In the genomic region with DNA sequence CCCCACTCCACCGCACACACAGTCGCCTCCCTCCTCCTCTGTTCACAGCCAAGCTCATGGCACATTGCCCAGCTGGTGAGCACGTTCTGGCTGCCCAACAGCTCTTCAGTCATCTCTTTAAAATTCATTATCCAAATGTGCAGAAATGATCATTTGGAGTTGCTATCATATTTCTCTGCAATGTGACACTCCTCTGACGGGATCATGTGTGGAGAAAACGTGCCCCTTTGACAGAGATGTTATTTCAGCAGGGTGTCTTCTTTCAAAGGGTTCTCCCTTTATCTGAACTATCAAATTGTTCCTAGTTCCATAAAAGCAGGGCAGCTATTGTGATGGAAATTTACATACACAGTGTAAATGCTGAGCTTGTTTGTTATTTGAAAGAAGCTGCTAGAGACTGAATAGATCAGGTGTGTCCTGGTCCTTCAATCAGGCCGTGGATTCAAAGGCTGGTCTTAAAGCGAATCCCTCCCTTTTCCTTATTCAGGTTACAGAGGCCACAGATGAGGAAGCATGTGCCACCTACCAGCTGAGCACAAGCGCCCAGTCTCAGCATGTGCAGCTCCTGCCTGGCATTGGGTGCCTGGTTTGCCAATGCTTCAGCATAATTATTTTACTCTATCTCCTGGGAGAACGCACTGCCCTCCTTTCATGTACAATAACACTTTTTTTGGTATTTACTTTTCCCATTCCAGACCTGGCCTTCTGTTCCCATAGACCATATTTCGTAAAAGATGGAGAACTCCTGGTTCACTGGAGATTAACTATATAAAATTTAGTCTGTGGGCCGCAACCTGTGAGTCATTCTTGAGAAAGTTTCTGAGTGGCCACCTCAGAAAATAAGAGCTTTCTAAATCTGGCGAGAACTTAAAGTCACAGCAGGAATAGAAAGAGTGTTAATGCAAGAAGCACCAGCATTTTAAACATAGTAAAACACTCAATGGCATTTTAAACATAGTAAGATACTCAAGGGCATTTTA, we compare ENCODE assay signal across 1 cellular context.
TF ChIP-seq lines count a peak whose summit lies in the region.

No MANE protein-coding gene starts in this region.

TF ChIP-seq in HEK293, 187 proteins besides CTCF, POLR2A, EP300 and RAD21 (continued from another document and continues in another):
- TF ChIP-seq, protein P1, sequence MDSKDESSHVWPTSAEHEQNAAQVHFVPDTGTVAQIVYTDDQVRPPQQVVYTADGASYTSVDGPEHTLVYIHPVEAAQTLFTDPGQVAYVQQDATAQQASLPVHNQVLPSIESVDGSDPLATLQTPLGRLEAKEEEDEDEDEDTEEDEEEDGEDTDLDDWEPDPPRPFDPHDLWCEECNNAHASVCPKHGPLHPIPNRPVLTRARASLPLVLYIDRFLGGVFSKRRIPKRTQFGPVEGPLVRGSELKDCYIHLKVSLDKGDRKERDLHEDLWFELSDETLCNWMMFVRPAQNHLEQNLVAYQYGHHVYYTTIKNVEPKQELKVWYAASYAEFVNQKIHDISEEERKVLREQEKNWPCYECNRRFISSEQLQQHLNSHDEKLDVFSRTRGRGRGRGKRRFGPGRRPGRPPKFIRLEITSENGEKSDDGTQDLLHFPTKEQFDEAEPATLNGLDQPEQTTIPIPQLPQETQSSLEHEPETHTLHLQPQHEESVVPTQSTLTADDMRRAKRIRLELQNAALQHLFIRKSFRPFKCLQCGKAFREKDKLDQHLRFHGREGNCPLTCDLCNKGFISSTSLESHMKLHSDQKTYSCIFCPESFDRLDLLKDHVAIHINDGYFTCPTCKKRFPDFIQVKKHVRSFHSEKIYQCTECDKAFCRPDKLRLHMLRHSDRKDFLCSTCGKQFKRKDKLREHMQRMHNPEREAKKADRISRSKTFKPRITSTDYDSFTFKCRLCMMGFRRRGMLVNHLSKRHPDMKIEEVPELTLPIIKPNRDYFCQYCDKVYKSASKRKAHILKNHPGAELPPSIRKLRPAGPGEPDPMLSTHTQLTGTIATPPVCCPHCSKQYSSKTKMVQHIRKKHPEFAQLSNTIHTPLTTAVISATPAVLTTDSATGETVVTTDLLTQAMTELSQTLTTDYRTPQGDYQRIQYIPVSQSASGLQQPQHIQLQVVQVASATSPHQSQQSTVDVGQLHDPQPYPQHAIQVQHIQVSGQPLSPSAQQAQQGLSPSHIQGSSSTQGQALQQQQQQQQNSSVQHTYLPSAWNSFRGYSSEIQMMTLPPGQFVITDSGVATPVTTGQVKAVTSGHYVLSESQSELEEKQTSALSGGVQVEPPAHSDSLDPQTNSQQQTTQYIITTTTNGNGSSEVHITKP (tag by site-specific recombination; IDR thresholded peaks at IDR 0.05): peak; percentile 81
- TF ChIP-seq ZNF768 (tag by site-specific recombination; IDR thresholded peaks at IDR 0.05) (no peak), HOXC10 (CRISPR knock-in tag; IDR thresholded peaks at IDR 0.05) (no peak), SP7 (tag by site-specific recombination; IDR thresholded peaks at IDR 0.05) (peak; percentile 94), ZNF239 (tag by site-specific recombination; IDR thresholded peaks at IDR 0.05) (no peak), ZFP37 (tag by site-specific recombination; IDR thresholded peaks at IDR 0.05) (0 out of 2 replicates have a peak, but pooled peaks have one; percentile 21), ZNF391 (tag by site-specific recombination; IDR thresholded peaks at IDR 0.05; ENCODE audit: borderline replicate concordance, low read depth) (peak; percentile 41; the same call in 1 of the 2 replicates), MZF1 (tag by site-specific recombination; IDR thresholded peaks at IDR 0.05; ENCODE audit: borderline replicate concordance) (peak; percentile 33; the same call in 1 of the 2 replicates), ZNF274 (IDR thresholded peaks at IDR 0.05; ENCODE audit: low read length) (no peak), ZNF274 (tag by site-specific recombination; IDR thresholded peaks at IDR 0.05; ENCODE audit: borderline replicate concordance) (no peak), ZNF174 (tag by site-specific recombination; IDR thresholded peaks at IDR 0.05) (no peak), ZFP41 (tag by site-specific recombination; IDR thresholded peaks at IDR 0.05; ENCODE audit: borderline replicate concordance) (no peak), ZNF626 (tag by site-specific recombination; IDR thresholded peaks at IDR 0.05) (no peak), ZBTB17 (tag by site-specific recombination; IDR thresholded peaks at IDR 0.05) (peak; percentile 80), PRDM1 (tag by site-specific recombination; IDR thresholded peaks at IDR 0.05) (no peak), ZNF558 (tag by site-specific recombination; IDR thresholded peaks at IDR 0.05) (peak; percentile 64; the same call in 1 of the 2 replicates), ZNF19 (tag by site-specific recombination; IDR thresholded peaks at IDR 0.05; ENCODE audit: low read depth) (no peak), GLIS2 (tag by site-specific recombination; IDR thresholded peaks at IDR 0.05) (no peak), ZNF529 (tag by site-specific recombination; IDR thresholded peaks at IDR 0.05; ENCODE audit: insufficient replicate concordance) (no peak), GLI4 (tag by site-specific recombination; IDR thresholded peaks at IDR 0.05) (no peak), TCF7L2 (IDR thresholded peaks at IDR 0.05; ENCODE audit: borderline replicate concordance, low read depth, low read length) (peak; percentile 68; the same call in 1 of the 2 replicates), ZNF585B (tag by site-specific recombination; IDR thresholded peaks at IDR 0.05) (no peak), ZNF133 (tag by site-specific recombination; IDR thresholded peaks at IDR 0.05) (no peak), ZNF76 (tag by site-specific recombination; IDR thresholded peaks at IDR 0.05; ENCODE audit: borderline replicate concordance, low read depth) (no peak), ZNF416 (tag by site-specific recombination; IDR thresholded peaks at IDR 0.05) (no peak), ZNF747 (tag by site-specific recombination; IDR thresholded peaks at IDR 0.05) (no peak), ZNF48 (tag by site-specific recombination; IDR thresholded peaks at IDR 0.05) (no peak), ZNF792 (tag by site-specific recombination; IDR thresholded peaks at IDR 0.05) (no peak), ZNF16 (tag by site-specific recombination; IDR thresholded peaks at IDR 0.05; ENCODE audit: low read depth) (no peak), YY2 (tag by site-specific recombination; IDR thresholded peaks at IDR 0.05) (no peak)
- TF ChIP-seq, protein P2, sequence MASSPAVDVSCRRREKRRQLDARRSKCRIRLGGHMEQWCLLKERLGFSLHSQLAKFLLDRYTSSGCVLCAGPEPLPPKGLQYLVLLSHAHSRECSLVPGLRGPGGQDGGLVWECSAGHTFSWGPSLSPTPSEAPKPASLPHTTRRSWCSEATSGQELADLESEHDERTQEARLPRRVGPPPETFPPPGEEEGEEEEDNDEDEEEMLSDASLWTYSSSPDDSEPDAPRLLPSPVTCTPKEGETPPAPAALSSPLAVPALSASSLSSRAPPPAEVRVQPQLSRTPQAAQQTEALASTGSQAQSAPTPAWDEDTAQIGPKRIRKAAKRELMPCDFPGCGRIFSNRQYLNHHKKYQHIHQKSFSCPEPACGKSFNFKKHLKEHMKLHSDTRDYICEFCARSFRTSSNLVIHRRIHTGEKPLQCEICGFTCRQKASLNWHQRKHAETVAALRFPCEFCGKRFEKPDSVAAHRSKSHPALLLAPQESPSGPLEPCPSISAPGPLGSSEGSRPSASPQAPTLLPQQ (tag by site-specific recombination; IDR thresholded peaks at IDR 0.05): peak; percentile 73
- TF ChIP-seq, protein P3, sequence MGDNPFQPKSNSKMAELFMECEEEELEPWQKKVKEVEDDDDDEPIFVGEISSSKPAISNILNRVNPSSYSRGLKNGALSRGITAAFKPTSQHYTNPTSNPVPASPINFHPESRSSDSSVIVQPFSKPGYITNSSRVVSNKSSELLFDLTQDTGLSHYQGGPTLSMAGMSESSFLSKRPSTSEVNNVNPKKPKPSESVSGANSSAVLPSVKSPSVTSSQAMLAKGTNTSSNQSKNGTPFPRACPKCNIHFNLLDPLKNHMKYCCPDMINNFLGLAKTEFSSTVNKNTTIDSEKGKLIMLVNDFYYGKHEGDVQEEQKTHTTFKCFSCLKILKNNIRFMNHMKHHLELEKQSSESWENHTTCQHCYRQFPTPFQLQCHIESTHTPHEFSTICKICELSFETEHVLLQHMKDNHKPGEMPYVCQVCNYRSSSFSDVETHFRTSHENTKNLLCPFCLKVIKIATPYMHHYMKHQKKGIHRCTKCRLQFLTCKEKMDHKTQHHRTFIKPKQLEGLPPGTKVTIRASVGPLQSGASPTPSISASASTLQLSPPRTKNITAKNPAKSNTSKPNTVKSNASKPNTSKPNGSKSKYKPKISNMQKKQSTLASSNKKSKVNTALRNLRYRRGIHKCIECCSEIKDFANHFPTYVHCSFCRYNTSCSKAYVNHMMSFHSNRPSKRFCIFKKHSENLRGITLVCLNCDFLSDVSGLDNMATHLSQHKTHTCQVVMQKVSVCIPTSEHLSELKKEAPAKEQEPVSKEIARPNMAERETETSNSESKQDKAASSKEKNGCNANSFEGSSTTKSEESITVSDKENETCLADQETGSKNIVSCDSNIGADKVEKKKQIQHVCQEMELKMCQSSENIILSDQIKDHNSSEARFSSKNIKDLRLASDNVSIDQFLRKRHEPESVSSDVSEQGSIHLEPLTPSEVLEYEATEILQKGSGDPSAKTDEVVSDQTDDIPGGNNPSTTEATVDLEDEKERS (tag by site-specific recombination; IDR thresholded peaks at IDR 0.05): no peak
- TF ChIP-seq, protein P4, sequence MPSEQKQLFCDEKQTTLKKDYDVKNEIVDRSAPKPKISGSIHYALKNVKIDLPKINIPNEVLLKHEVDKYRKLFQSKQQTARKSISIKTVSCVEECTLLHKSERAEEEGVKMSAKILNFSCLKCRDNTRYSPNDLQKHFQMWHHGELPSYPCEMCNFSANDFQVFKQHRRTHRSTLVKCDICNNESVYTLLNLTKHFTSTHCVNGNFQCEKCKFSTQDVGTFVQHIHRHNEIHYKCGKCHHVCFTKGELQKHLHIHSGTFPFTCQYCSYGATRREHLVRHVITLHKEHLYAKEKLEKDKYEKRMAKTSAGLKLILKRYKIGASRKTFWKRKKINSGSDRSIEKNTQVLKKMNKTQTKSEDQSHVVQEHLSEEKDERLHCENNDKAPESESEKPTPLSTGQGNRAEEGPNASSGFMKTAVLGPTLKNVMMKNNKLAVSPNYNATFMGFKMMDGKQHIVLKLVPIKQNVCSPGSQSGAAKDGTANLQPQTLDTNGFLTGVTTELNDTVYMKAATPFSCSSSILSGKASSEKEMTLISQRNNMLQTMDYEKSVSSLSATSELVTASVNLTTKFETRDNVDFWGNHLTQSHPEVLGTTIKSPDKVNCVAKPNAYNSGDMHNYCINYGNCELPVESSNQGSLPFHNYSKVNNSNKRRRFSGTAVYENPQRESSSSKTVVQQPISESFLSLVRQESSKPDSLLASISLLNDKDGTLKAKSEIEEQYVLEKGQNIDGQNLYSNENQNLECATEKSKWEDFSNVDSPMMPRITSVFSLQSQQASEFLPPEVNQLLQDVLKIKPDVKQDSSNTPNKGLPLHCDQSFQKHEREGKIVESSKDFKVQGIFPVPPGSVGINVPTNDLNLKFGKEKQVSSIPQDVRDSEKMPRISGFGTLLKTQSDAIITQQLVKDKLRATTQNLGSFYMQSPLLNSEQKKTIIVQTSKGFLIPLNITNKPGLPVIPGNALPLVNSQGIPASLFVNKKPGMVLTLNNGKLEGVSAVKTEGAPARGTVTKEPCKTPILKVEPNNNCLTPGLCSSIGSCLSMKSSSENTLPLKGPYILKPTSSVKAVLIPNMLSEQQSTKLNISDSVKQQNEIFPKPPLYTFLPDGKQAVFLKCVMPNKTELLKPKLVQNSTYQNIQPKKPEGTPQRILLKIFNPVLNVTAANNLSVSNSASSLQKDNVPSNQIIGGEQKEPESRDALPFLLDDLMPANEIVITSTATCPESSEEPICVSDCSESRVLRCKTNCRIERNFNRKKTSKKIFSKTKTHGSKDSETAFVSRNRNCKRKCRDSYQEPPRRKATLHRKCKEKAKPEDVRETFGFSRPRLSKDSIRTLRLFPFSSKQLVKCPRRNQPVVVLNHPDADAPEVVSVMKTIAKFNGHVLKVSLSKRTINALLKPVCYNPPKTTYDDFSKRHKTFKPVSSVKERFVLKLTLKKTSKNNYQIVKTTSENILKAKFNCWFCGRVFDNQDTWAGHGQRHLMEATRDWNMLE (tag by site-specific recombination; conservative IDR thresholded peaks at IDR 0.05; ENCODE audit: low read depth): peak; percentile 53; the same call in 1 of the 2 replicates
- TF ChIP-seq, protein P5, sequence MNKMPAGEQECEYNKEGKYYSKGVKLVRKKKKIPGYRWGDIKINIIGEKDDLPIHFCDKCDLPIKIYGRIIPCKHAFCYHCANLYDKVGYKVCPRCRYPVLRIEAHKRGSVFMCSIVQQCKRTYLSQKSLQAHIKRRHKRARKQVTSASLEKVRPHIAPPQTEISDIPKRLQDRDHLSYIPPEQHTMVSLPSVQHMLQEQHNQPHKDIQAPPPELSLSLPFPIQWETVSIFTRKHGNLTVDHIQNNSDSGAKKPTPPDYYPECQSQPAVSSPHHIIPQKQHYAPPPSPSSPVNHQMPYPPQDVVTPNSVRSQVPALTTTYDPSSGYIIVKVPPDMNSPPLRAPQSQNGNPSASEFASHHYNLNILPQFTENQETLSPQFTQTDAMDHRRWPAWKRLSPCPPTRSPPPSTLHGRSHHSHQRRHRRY (tag by site-specific recombination; IDR thresholded peaks at IDR 0.05): no peak
- TF ChIP-seq, protein P6, sequence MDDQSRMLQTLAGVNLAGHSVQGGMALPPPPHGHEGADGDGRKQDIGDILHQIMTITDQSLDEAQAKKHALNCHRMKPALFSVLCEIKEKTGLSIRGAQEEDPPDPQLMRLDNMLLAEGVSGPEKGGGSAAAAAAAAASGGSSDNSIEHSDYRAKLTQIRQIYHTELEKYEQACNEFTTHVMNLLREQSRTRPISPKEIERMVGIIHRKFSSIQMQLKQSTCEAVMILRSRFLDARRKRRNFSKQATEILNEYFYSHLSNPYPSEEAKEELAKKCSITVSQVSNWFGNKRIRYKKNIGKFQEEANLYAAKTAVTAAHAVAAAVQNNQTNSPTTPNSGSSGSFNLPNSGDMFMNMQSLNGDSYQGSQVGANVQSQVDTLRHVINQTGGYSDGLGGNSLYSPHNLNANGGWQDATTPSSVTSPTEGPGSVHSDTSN (CRISPR knock-in tag; IDR thresholded peaks at IDR 0.05): no peak
- TF ChIP-seq, protein P7, sequence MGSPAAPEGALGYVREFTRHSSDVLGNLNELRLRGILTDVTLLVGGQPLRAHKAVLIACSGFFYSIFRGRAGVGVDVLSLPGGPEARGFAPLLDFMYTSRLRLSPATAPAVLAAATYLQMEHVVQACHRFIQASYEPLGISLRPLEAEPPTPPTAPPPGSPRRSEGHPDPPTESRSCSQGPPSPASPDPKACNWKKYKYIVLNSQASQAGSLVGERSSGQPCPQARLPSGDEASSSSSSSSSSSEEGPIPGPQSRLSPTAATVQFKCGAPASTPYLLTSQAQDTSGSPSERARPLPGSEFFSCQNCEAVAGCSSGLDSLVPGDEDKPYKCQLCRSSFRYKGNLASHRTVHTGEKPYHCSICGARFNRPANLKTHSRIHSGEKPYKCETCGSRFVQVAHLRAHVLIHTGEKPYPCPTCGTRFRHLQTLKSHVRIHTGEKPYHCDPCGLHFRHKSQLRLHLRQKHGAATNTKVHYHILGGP (tag by site-specific recombination; IDR thresholded peaks at IDR 0.05): 0 out of 2 replicates have a peak, but pooled peaks have one; percentile 28
- TF ChIP-seq, protein P8, sequence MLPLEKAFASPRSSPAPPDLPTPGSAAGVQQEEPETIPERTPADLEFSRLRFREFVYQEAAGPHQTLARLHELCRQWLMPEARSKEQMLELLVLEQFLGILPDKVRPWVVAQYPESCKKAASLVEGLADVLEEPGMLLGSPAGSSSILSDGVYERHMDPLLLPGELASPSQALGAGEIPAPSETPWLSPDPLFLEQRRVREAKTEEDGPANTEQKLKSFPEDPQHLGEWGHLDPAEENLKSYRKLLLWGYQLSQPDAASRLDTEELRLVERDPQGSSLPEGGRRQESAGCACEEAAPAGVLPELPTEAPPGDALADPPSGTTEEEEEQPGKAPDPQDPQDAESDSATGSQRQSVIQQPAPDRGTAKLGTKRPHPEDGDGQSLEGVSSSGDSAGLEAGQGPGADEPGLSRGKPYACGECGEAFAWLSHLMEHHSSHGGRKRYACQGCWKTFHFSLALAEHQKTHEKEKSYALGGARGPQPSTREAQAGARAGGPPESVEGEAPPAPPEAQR (tag by site-specific recombination; IDR thresholded peaks at IDR 0.05): no peak
